9 cellular contexts compared by ENCODE assay signal in genomic region chr3:101685050-101685400, GRCh38. TPM values are rescaled to one million over a fixed set of nuclear protein-coding genes. Genes with fewer than 3 reads are reported as not detected.
DNase-seq lines count a peak whose midpoint lies in the region; ATAC-seq and TF ChIP-seq lines count a peak whose summit lies in the region.
"Had no signal": no experiment of that assay in that cellular context is flagged by ENCODE, and none has a peak within 500 bp of the region (broad histone marks: within the 10 kb centered on the region; RNA-seq: fewer than 3 reads in every experiment).

No MANE protein-coding gene starts in this region.

- peaks cover 0 to 9% (median 0%) of the 10 kb centered on the region in 5 experiments for H3K9me3 Mint-ChIP-seq in brain

- no peak overlapping the region for H3K4ac ChIP-seq in mesenchymal stem cell (ENCODE audit: low read depth in 1 of 2, low read length in 2 of 2)

- peaks cover 57% of the 10 kb centered on the region for H3K36me3 Mint-ChIP-seq in brain

- no peak overlapping the region for H2BK15ac ChIP-seq in mesenchymal stem cell (ENCODE audit: low read depth, poor library complexity, severe bottlenecking)

- H2BK120ac ChIP-seq in mesenchymal stem cell (ENCODE audit: low read depth, low read length): no peak overlapping the region

- H3K27ac Mint-ChIP-seq in brain: peak overlapping the region; percentile 98 to 100 (median 100)

- H3K4me1 ChIP-seq in heart left ventricle (peaks cover 4 to 54% (median 27%) of the 10 kb centered on the region in 12 donors), mesenchymal stem cell (ENCODE audit: control insufficient read depth, insufficient read depth, low read depth, low read length) (peaks cover 13% of the 10 kb centered on the region), urinary bladder (ENCODE audit: insufficient read depth) (no peaks in the 10 kb centered on the region)

- no peak overlapping the region for H2AFZ ChIP-seq in mesenchymal stem cell (ENCODE audit: low read depth, low read length)

- intact Hi-C loops in heart left ventricle (cut with DNase I): loop anchor here in 2 of 10 donors (5.0 kb wide), 2 partner anchors 42 to 113 kb away; partner anchors contain the start of gene PCNP (in 2 of the 2)
- intact Hi-C loops in Right ventricle myocardium inferior (cut with DNase I): no loop called here

- H3K27me3 Mint-ChIP-seq in brain: peaks cover 14% of the 10 kb centered on the region

- no peak for TF ChIP-seq POLR2A in heart left ventricle (IDR thresholded peaks at IDR 0.05)

- no peak overlapping the region for H3K18ac ChIP-seq in mesenchymal stem cell (ENCODE audit: low read depth in 1 of 2, low read length in 2 of 2)

- H3K27ac ChIP-seq in heart left ventricle (peak overlapping the region in 6 of 12 donors; percentile 80 to 97 (median 94)), mesenchymal stem cell (ENCODE audit: low read length, poor library complexity, severe bottlenecking) (no peak overlapping the region), urinary bladder (ENCODE audit: low read depth) (no peak overlapping the region)

- H3K23ac ChIP-seq in mesenchymal stem cell (ENCODE audit: low read length in 2 of 2): no peak overlapping the region

- H3K79me1 ChIP-seq in mesenchymal stem cell (replicated peaks; ENCODE audit: low read length, poor library complexity, severe bottlenecking): peaks cover 3% of the 10 kb centered on the region

- H3K4me3 Mint-ChIP-seq in brain: peak overlapping the region; percentile 98 to 100 (median 99)

- H3K4me3 ChIP-seq in heart left ventricle: peak overlapping the region in 11 of 12 donors; percentile 51 to 93 (median 80)
- H3K4me3 ChIP-seq in mesenchymal stem cell (ENCODE audit: insufficient read depth in 1 of 2, low read depth in 1 of 2, low read length in 2 of 2): peak overlapping the region in 1 of 2 experiments; percentile 98
- peak overlapping the region; percentile 56 for H3K4me3 ChIP-seq in urinary bladder (ENCODE audit: low read depth, low read length)

- H3K27me3 ChIP-seq in heart left ventricle (no peaks in the 10 kb centered on the region), mesenchymal stem cell (ENCODE audit: control insufficient read depth in 1 of 2, insufficient read depth in 1 of 2, low read length in 2 of 2) (no peaks in the 10 kb centered on the region)

- no peak overlapping the region for H4K8ac ChIP-seq in mesenchymal stem cell (ENCODE audit: low read length)

- ATAC-seq in heart left ventricle (no peak), Right ventricle myocardium inferior (no peak), HG03196 (IDR thresholded peaks at IDR 0.05; ENCODE audit: unreplicated experiment) (no peak), HG03139 (IDR thresholded peaks at IDR 0.05; ENCODE audit: unreplicated experiment) (no peak), GM18870 (IDR thresholded peaks at IDR 0.05; ENCODE audit: unreplicated experiment) (no peak)

- no peak overlapping the region for H3K14ac ChIP-seq in mesenchymal stem cell (ENCODE audit: low read length in 2 of 2)

- H3K9ac ChIP-seq in mesenchymal stem cell (ENCODE audit: low read length): peak overlapping the region; percentile 99

- H3K9me3 ChIP-seq in heart left ventricle (no peaks in the 10 kb centered on the region), mesenchymal stem cell (ENCODE audit: control insufficient read depth, low read length) (no peaks in the 10 kb centered on the region)

- peaks cover 56% of the 10 kb centered on the region for H3K4me1 Mint-ChIP-seq in brain

- H2BK5ac ChIP-seq in mesenchymal stem cell (ENCODE audit: low read depth, low read length, poor library complexity, severe bottlenecking): no peak overlapping the region

- no peak for DNase-seq in heart left ventricle
- DNase-seq in Right ventricle myocardium inferior (ENCODE audit: missing footprints): no peak
- DNase-seq in mesenchymal stem cell: no peak
- DNase-seq: stimulated activated CD4-positive, alpha-beta T cell treated with anti-CD3 and anti-CD28 coated beads, Interleukin-12 subunit alpha, Interleukin-12 subunit beta, amount 100 ng/mL, for 4 hours had no signal

- H3K36me3 ChIP-seq in heart left ventricle (peaks cover 0 to 59% (median 57%) of the 10 kb centered on the region in 9 donors), mesenchymal stem cell (ENCODE audit: control insufficient read depth in 1 of 2, insufficient read depth in 2 of 2, low read depth in 1 of 2, low read length in 2 of 2) (peaks cover 27 to 60% of the 10 kb centered on the region in 2 experiments), urinary bladder (ENCODE audit: insufficient read depth) (peaks cover 7% of the 10 kb centered on the region)

- no peak overlapping the region for H2BK12ac ChIP-seq in mesenchymal stem cell (ENCODE audit: low read length in 2 of 2)

- H4K91ac ChIP-seq in mesenchymal stem cell (ENCODE audit: low read length): no peak overlapping the region

- TF ChIP-seq CTCF in heart left ventricle (IDR thresholded peaks at IDR 0.05) (no peak), brain (conservative IDR thresholded peaks at IDR 0.05) (no peak)

- H3K4me2 ChIP-seq in mesenchymal stem cell (ENCODE audit: low read length, poor library complexity, severe bottlenecking): peak overlapping the region; percentile 75

- no peak overlapping the region for H2AK5ac ChIP-seq in mesenchymal stem cell (ENCODE audit: low read length, severe bottlenecking)

RNA-seq across cellular contexts. Expression of gene RPL24, which starts 1.5 kb away (rescaled TPM):
- total RNA-seq in heart left ventricle: 1,000 to 10,000 TPM in 2 of 9 donors, 100 to 1,000 TPM in 7; 673 to 1,075 (median 848) TPM
- polyA plus RNA-seq in heart left ventricle: 1,000 to 10,000 TPM; 2,429 to 2,669 TPM
- total RNA-seq in Right ventricle myocardium inferior: 829 TPM
- 1,699 TPM for polyA plus RNA-seq in brain (ENCODE audit: insufficient read depth, low read depth, low replicate concordance)
- 2,151 TPM for polyA plus RNA-seq in mesenchymal stem cell (2013, experiment 1 of 2)
- polyA plus RNA-seq in mesenchymal stem cell (2013, experiment 2 of 2): 2,096 TPM
- total RNA-seq in urinary bladder: 2,278 TPM
- polyA plus RNA-seq in urinary bladder: 1,322 TPM

RNA-seq across cellular contexts. Expression of gene ZBTB11, which starts 8.1 kb away (rescaled TPM):
- total RNA-seq in heart left ventricle: 10 to 100 TPM in 5 of 9 donors, 1 to 10 TPM in 4; 8.6 to 12.9 (median 10.4) TPM
- polyA plus RNA-seq in heart left ventricle: 1 to 10 TPM; 4.6 to 6.0 TPM
- 9.7 TPM for total RNA-seq in Right ventricle myocardium inferior
- 5.8 TPM for polyA plus RNA-seq in brain (ENCODE audit: insufficient read depth, low read depth, low replicate concordance)
- 7.1 TPM for polyA plus RNA-seq in mesenchymal stem cell (2013, experiment 1 of 2)
- polyA plus RNA-seq in mesenchymal stem cell (2013, experiment 2 of 2): 7.2 TPM
- total RNA-seq in urinary bladder: 41.1 TPM
- polyA plus RNA-seq in urinary bladder: 9.0 TPM

RNA-seq across cellular contexts. Expression of gene CEP97, which starts 39.4 kb away (rescaled TPM):
- total RNA-seq in heart left ventricle (10 to 100 TPM in 3 of 9 donors, 1 to 10 TPM in 6; 5.1 to 12.3 (median 6.9) TPM), Right ventricle myocardium inferior (7.3 TPM), urinary bladder (34.4 TPM)
- polyA plus RNA-seq in heart left ventricle (1 to 10 TPM; 1.9 to 3.3 TPM), brain (ENCODE audit: insufficient read depth, low read depth, low replicate concordance) (5.7 TPM), urinary bladder (3.4 TPM)
- 3.4 TPM for polyA plus RNA-seq in mesenchymal stem cell (2013, experiment 1 of 2)
- 3.7 TPM for polyA plus RNA-seq in mesenchymal stem cell (2013, experiment 2 of 2)
